ENCODE assay signal across 24 cellular contexts in genomic region chr11:108975641-108976071, GRCh38.
A peak's percentile ranks its signal among the peaks of the same experiment; 100 is the strongest.
DNase-seq lines count a peak whose midpoint lies in the region; ATAC-seq, FAIRE-seq and TF ChIP-seq lines count a peak whose summit lies in the region.
"Had no signal": no experiment of that assay in that cellular context is flagged by ENCODE, and none has a peak within 500 bp of the region (broad histone marks: within the 10 kb centered on the region; RNA-seq: fewer than 3 reads in every experiment).

No MANE protein-coding gene starts in this region.

- intact Hi-C loops in left colon (cut with DNase I, micrococcal nuclease), result no loop called here
- intact Hi-C loops in lower leg skin (cut with DNase I; ENCODE audit: low total_unique reads), result no loop called here

- H3K27ac ChIP-seq in H1 (ENCODE audit: low read depth, low read length), result no peak overlapping the region
- H3K27ac ChIP-seq in coronary artery, result no peak overlapping the region
- H3K27ac ChIP-seq: colonic mucosa, KMS-11, prostate gland, vagina, VCaP had no signal

- H2BK120ac ChIP-seq in H1 (replicated peaks; ENCODE audit: low read depth, low read length), result no peak overlapping the region

- H3K27me3 ChIP-seq in H1 (replicated peaks in 1 of 4; ENCODE audit: control insufficient read depth in 3 of 4, extremely low read depth in 1 of 4, insufficient read depth in 3 of 4, low read length in 3 of 4), result no peaks in the 10 kb centered on the region
- H3K27me3 ChIP-seq: colonic mucosa, vagina had no signal

- TF ChIP-seq CTCF in H1 (IDR thresholded peaks at IDR 0.05; ENCODE audit: control extremely low read depth in 1 of 3, insufficient read depth in 1 of 3, low read depth in 1 of 3, low read length in 3 of 3) (no peak), lower leg skin (IDR thresholded peaks at IDR 0.05) (no peak), coronary artery (IDR thresholded peaks at IDR 0.05) (no peak)

- no peak overlapping the region for H3K14ac ChIP-seq in H1 (ENCODE audit: insufficient read length)

- H4K8ac ChIP-seq in H1 (ENCODE audit: extremely low read depth, insufficient read depth, low read length), result no peak overlapping the region

- H3K4me3 ChIP-seq in H1 (ENCODE audit: extremely low read depth in 1 of 4, insufficient read depth in 2 of 4, low read depth in 3 of 4, low read length in 4 of 4), result no peak overlapping the region
- H3K4me3 ChIP-seq in lower leg skin (ENCODE audit: low read depth, poor library complexity, severe bottlenecking), result no peak overlapping the region
- H3K4me3 ChIP-seq in coronary artery, result no peak overlapping the region
- H3K4me3 ChIP-seq: colonic mucosa, prostate gland, smooth muscle cell, vagina had no signal

- no peak overlapping the region for H2BK20ac ChIP-seq in H1 (ENCODE audit: low read length)

- no peaks in the 10 kb centered on the region for H3K4me1 ChIP-seq in H1 (replicated peaks in 1 of 4; ENCODE audit: control insufficient read depth in 3 of 4, insufficient read depth in 4 of 4, low read length in 3 of 4)
- H3K4me1 ChIP-seq: colonic mucosa, prostate gland, vagina had no signal

- H2BK12ac ChIP-seq in H1 (ENCODE audit: low read depth, low read length), result no peak overlapping the region

- 0 out of 2 replicates have a peak overlapping the region, but pooled peaks have one; percentile 44 for H2AFZ ChIP-seq in H1 (ENCODE audit: low read length)

- CTCF ChIA-PET in H1 (lab: Charles Lee; ENCODE audit: partially characterized antibody), result interaction anchor here (1.2 kb wide), 1 partner anchor 35 kb away, joined by 3 read pairs; no protein-coding TSS in a partner anchor

- H2AK5ac ChIP-seq in H1 (ENCODE audit: low read depth, low read length), result no peak overlapping the region

- FAIRE-seq in H1 (lab: Jason Lieb, UNC), result no peak
- FAIRE-seq: astrocyte, GM19239 had no signal

- no peaks in the 10 kb centered on the region for H3K79me1 ChIP-seq in H1 (ENCODE audit: low read depth, low read length)

- no peaks in the 10 kb centered on the region for H3K9me3 ChIP-seq in H1 (ENCODE audit: insufficient read depth in 2 of 2, low read depth in 1 of 2, low read length in 1 of 2)
- H3K9me3 ChIP-seq: colonic mucosa, prostate gland, vagina had no signal

- DNase-seq in DMS153 (lab: John Stamatoyannopoulos, UW), result peak; percentile 90
- DNase-seq in NCI-H1417 treated with DMSO at 0.1 percent for 48 hours (lab: John Stamatoyannopoulos, UW), result peak; percentile 59
- peak; percentile 67 for DNase-seq in NCI-H524 treated with DMSO at 0.1 percent for 48 hours (lab: John Stamatoyannopoulos, UW)
- no peak for DNase-seq in H1 (ENCODE audit: low read depth in 1 of 2, low spot score in 2 of 2)
- DNase-seq in left colon, result no peak
- no peak for DNase-seq in lower leg skin (ENCODE audit: low spot score in 2 of 2)
- DNase-seq in NCI-H128 (lab: John Stamatoyannopoulos, UW; ENCODE audit: unreplicated experiment), result no peak
- no peak for DNase-seq in coronary artery (ENCODE audit: low spot score)
- DNase-seq: activated CD4-positive, alpha-beta T cell treated with anti-CD3 and anti-CD28 coated beads, Interleukin-2, amount 50 U/mL, for 48 hours; activated naive CD4-positive, alpha-beta T cell treated with anti-CD3 and anti-CD28 coated beads for 36 hours; CD4-positive, alpha-beta memory T cell; colonic mucosa; EL; hippocampal formation; islet precursor cell; mesendoderm; stimulated activated CD4-positive, alpha-beta T cell treated with anti-CD3 and anti-CD28 coated beads, Interleukin-4, amount 100 ng/mL, for 4 hours had no signal

- POLR2A ChIA-PET in H1 (lab: Charles Lee; ENCODE audit: partially characterized antibody), result no interaction called here

- no peaks in the 10 kb centered on the region for H3K36me3 ChIP-seq in H1 (ENCODE audit: control insufficient read depth in 2 of 4, insufficient read depth in 4 of 4, low read length in 3 of 4)
- H3K36me3 ChIP-seq: colonic mucosa, prostate gland, vagina had no signal

- no peak overlapping the region for H3K4ac ChIP-seq in H1 (replicated peaks; ENCODE audit: insufficient read length, low read depth, low read length)

- no peak overlapping the region for H4K5ac ChIP-seq in H1 (ENCODE audit: insufficient read length, low read depth, low read length)

- no peak overlapping the region for H3K18ac ChIP-seq in H1 (ENCODE audit: extremely low read depth, low read length)

- H3K9ac ChIP-seq in H1 (replicated peaks in 1 of 4; ENCODE audit: extremely low read depth in 1 of 4, low read depth in 3 of 4, low read length in 3 of 4), result no peak overlapping the region
- H3K9ac ChIP-seq: KMS-11 had no signal

- no peak overlapping the region for H3K23ac ChIP-seq in H1 (ENCODE audit: insufficient read length)

- H4K20me1 ChIP-seq in H1 (replicated peaks in 1 of 2; ENCODE audit: control insufficient read depth in 1 of 2, insufficient read depth in 2 of 2, low read length in 2 of 2), result no peaks in the 10 kb centered on the region

- no peak overlapping the region for H3K4me2 ChIP-seq in H1 (ENCODE audit: insufficient read depth in 1 of 2, low read depth in 2 of 2, low read length in 2 of 2)
- H3K4me2 ChIP-seq: KMS-11, smooth muscle cell had no signal

- no peak for TF ChIP-seq RAD21 in H1 (IDR thresholded peaks at IDR 0.05 in 1 of 2, conservative IDR thresholded peaks at IDR 0.05 in 1 of 2; ENCODE audit: low read depth in 2 of 2, low read length in 2 of 2)

- no peak for TF ChIP-seq POLR2A in H1 (IDR thresholded peaks at IDR 0.05; ENCODE audit: control extremely low read depth in 1 of 2, low read depth in 2 of 2, low read length in 2 of 2)
- no peak for TF ChIP-seq POLR2A in lower leg skin (IDR thresholded peaks at IDR 0.05)

- no peak overlapping the region for H2BK5ac ChIP-seq in H1 (ENCODE audit: low read depth, low read length)

- no peak overlapping the region for H3K56ac ChIP-seq in H1 (replicated peaks; ENCODE audit: insufficient read length, low read depth, low read length)

- 91% methylated on average over 6 of the region's 6 CpGs; no CpG with 5 or more reads in 1 of the 2 experiments for WGBS in H1 (ENCODE audit: extremely low coverage in 1 of 2, insufficient coverage in 1 of 2, insufficient read length in 1 of 2, insufficient replicate concordance in 2 of 2, low coverage in 1 of 2, low lambda C conversion rate in 2 of 2, missing lambda C conversion rate in 1 of 2), 2 experiments
- whole genome bisulfite sequencing in lower leg skin, 2 donors, result 78 to 83% methylated on average over 6 of the region's 6 CpGs

- no peak for ATAC-seq in left colon

- no peak overlapping the region for H2BK15ac ChIP-seq in H1 (ENCODE audit: low read length)

- H3K79me2 ChIP-seq in H1 (ENCODE audit: control insufficient read depth in 1 of 2, insufficient read depth in 2 of 2, low read length in 2 of 2), result no peaks in the 10 kb centered on the region

- H3K23me2 ChIP-seq in H1 (ENCODE audit: low read depth, low read length), result no peaks in the 10 kb centered on the region

- no peak for TF ChIP-seq EP300 in H1 (IDR thresholded peaks at IDR 0.05; ENCODE audit: borderline replicate concordance in 1 of 2, low read depth in 2 of 2, low read length in 2 of 2)

- no peak overlapping the region for H4K91ac ChIP-seq in H1 (replicated peaks; ENCODE audit: insufficient read length, low read length)

TF ChIP-seq in H1, 55 proteins besides CTCF, POLR2A, EP300 and RAD21:
- no peak for TF ChIP-seq GABPA (IDR thresholded peaks at IDR 0.05; ENCODE audit: borderline replicate concordance, insufficient read depth, low read length)
- no peak for TF ChIP-seq TBP (IDR thresholded peaks at IDR 0.05; ENCODE audit: low read depth, low read length)
- TF ChIP-seq FOSL1 (IDR thresholded peaks at IDR 0.05; ENCODE audit: insufficient read depth, low read depth, low read length), result no peak
- no peak for TF ChIP-seq CEBPB (IDR thresholded peaks at IDR 0.05; ENCODE audit: low read depth, low read length)
- no peak for TF ChIP-seq BACH1 (IDR thresholded peaks at IDR 0.05; ENCODE audit: low read length)
- no peak for TF ChIP-seq CHD2 (IDR thresholded peaks at IDR 0.05; ENCODE audit: low read length)
- TF ChIP-seq ASH2L (IDR thresholded peaks at IDR 0.05; ENCODE audit: low read length), result no peak
- no peak for TF ChIP-seq NRF1 (IDR thresholded peaks at IDR 0.05; ENCODE audit: low read depth, low read length)
- TF ChIP-seq TCF12 (IDR thresholded peaks at IDR 0.05; ENCODE audit: low read depth, low read length), result no peak
- no peak for TF ChIP-seq SIN3A (conservative IDR thresholded peaks at IDR 0.05 in 1 of 2, IDR thresholded peaks at IDR 0.05 in 1 of 2; ENCODE audit: low read depth in 1 of 2, low read length in 2 of 2)
- TF ChIP-seq TAF7 (optimal IDR thresholded peaks at IDR 0.05; ENCODE audit: borderline replicate concordance, low read depth, low read length), result no peak
- no peak for TF ChIP-seq SUZ12 (IDR thresholded peaks at IDR 0.05; ENCODE audit: low read length)
- TF ChIP-seq, protein P1, sequence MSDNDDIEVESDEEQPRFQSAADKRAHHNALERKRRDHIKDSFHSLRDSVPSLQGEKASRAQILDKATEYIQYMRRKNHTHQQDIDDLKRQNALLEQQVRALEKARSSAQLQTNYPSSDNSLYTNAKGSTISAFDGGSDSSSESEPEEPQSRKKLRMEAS (IDR thresholded peaks at IDR 0.05), result no peak
- no peak for TF ChIP-seq CREB1 (IDR thresholded peaks at IDR 0.05)
- no peak for TF ChIP-seq CHD1 (IDR thresholded peaks at IDR 0.05; ENCODE audit: low read depth, low read length)
- TF ChIP-seq CBX5 (IDR thresholded peaks at IDR 0.05; ENCODE audit: low read depth, low read length), result no peak
- TF ChIP-seq SP1 (IDR thresholded peaks at IDR 0.05; ENCODE audit: low read depth, low read length), result no peak

Comparison
In these comparisons a context has a peak if more than half of its experiments do, and no peak if none do; other contexts are left out.
1. DNase-seq: peak in DMS153 (single experiment), NCI-H1417 treated with DMSO at 0.1 percent for 48 hours (single experiment) and NCI-H524 treated with DMSO at 0.1 percent for 48 hours (single experiment); none in H1 (0 of 2), left colon (0 of 2), lower leg skin (0 of 2), NCI-H128 (single experiment) and coronary artery (single experiment).